ENCODE assay signal across 20 cellular contexts in genomic region chr17:77167472-77168306, GRCh38.
"Had no signal": no experiment of that assay in that cellular context is flagged by ENCODE, and none has a peak within 500 bp of the region (broad histone marks: within the 10 kb centered on the region; RNA-seq: fewer than 3 reads in every experiment).

No MANE protein-coding gene starts in this region.

- H3K27me3 ChIP-seq: adrenal gland, breast epithelium, esophagus muscularis mucosa, gastroesophageal sphincter, heart left ventricle, left lung, spleen, thyroid gland had no signal

- H3K27me3 Mint-ChIP-seq: naive B cell; stimulated activated memory B cell treated with anti-CD40 and anti-IgM and Interleukin-4, amounts not matched to agents 10 μg/mL and 1 μg/mL and 100 μg/mL, for 72 hours; T-helper 17 cell had no signal

- H2AFZ ChIP-seq: parathyroid adenoma had no signal

- H3K4me3 ChIP-seq: adrenal gland, breast epithelium, coronary artery, esophagus muscularis mucosa, gastroesophageal sphincter, heart left ventricle, left lung, spleen, thyroid gland had no signal

- H3K27ac ChIP-seq: breast epithelium, coronary artery, esophagus muscularis mucosa, gastroesophageal sphincter, heart left ventricle, parathyroid adenoma, thyroid gland, VCaP had no signal

- H3K9ac ChIP-seq: parathyroid adenoma had no signal

- H3K27ac Mint-ChIP-seq: activated naive CD4-positive, alpha-beta T cell treated with anti-CD3 and anti-CD28 coated beads, Interleukin-2, amount 50 U/mL, for 72 hours; stimulated activated memory B cell treated with anti-CD40 and anti-IgM and Interleukin-4, amounts not matched to agents 10 μg/mL and 1 μg/mL and 100 μg/mL, for 72 hours; T-helper 17 cell had no signal

- H3K4me3 Mint-ChIP-seq: stimulated activated memory B cell treated with anti-CD40 and anti-IgM and Interleukin-4, amounts not matched to agents 10 μg/mL and 1 μg/mL and 100 μg/mL, for 72 hours; T-helper 17 cell had no signal

- H3K9me3 ChIP-seq: thyroid gland had no signal

- DNase-seq: activated CD4-positive, alpha-beta T cell treated with anti-CD3 and anti-CD28 coated beads for 1 hour; activated CD4-positive, alpha-beta T cell treated with anti-CD3 and anti-CD28 coated beads, Interleukin-2, amount 50 U/mL, for 4 hours; activated gamma-delta T cell treated with Interleukin-2 at 50 U/mL for 16 hours; heart left ventricle; left lung; mammary epithelial cell; naive B cell; spleen; stimulated activated CD4-positive, alpha-beta T cell treated with anti-CD3 and anti-CD28 coated beads, Interleukin-4, amount 100 ng/mL, for 4 hours; T-helper 17 cell; thyroid gland had no signal

- ATAC-seq: activated naive CD4-positive, alpha-beta T cell treated with anti-CD3 and anti-CD28 coated beads, Interleukin-2, amount 50 U/mL, for 72 hours; gastroesophageal sphincter; heart left ventricle; left lung; stimulated activated memory B cell treated with anti-CD40 and anti-IgM and Interleukin-4, amounts not matched to agents 10 μg/mL and 1 μg/mL and 100 μg/mL, for 72 hours; T-helper 17 cell had no signal

- H3K36me3 ChIP-seq: adrenal gland, breast epithelium, thyroid gland had no signal
